ENCODE assay signal across 8 cellular contexts in genomic region chr11:819129-819931, GRCh38. TPM values are rescaled to one million over a fixed set of nuclear protein-coding genes. Genes with fewer than 3 reads are reported as not detected.
DNase-seq lines count a peak whose midpoint lies in the region; ATAC-seq and TF ChIP-seq lines count a peak whose summit lies in the region.

No MANE protein-coding gene starts in this region.

- H3K4me3 ChIP-seq in adrenal gland, result peak overlapping the region; percentile 59 to 98 (median 84)
- H3K4me3 ChIP-seq in left ventricle myocardium inferior, result peak overlapping the region; percentile 91

- DNase-seq in NCI-H1092 treated with DMSO at 0.1 percent for 48 hours (lab: John Stamatoyannopoulos, UW) (peak; percentile 84), T-helper 1 cell (peak; percentile 87 to 92 (median 90)), adrenal gland (peak; percentile 89 to 96 (median 92)), left ventricle myocardium inferior (peak; percentile 95), progenitor cell of endocrine pancreas (ENCODE audit: low spot score, unreplicated experiment) (peak; percentile 83), ureter (ENCODE audit: low spot score) (peak; percentile 95)

- H3K27ac Mint-ChIP-seq in progenitor cell of endocrine pancreas, result no peak overlapping the region

- H3K4me3 Mint-ChIP-seq in progenitor cell of endocrine pancreas (ENCODE audit: low read depth), result peak overlapping the region; percentile 77

- TF ChIP-seq POLR2A in adrenal gland (IDR thresholded peaks at IDR 0.05), result peak; percentile 79 to 95

- peaks cover 0 to 20% of the 10 kb centered on the region in 2 donors for H3K36me3 ChIP-seq in adrenal gland (replicated peaks in 1 of 2)
- peaks cover 29% of the 10 kb centered on the region for H3K36me3 ChIP-seq in left ventricle myocardium inferior

- H3K4me1 Mint-ChIP-seq in progenitor cell of endocrine pancreas (ENCODE audit: low read depth), result peaks cover 2% of the 10 kb centered on the region

- TF ChIP-seq CTCF in GM12872 (IDR thresholded peaks at IDR 0.05; ENCODE audit: insufficient read depth, low read depth, low read length) (peak; percentile 26; the same call in 1 of the 3 replicates), adrenal gland (IDR thresholded peaks at IDR 0.05) (peak in 4 of 6 experiments; percentile 25 to 52 (median 38)), left ventricle myocardium inferior (IDR thresholded peaks at IDR 0.05; ENCODE audit: borderline replicate concordance) (peak; percentile 41), progenitor cell of endocrine pancreas (IDR thresholded peaks at IDR 0.05; ENCODE audit: unreplicated experiment) (peak; percentile 26)

- peak; percentile 64 for ATAC-seq in HG02571 (IDR thresholded peaks at IDR 0.05; ENCODE audit: unreplicated experiment)

- no peaks in the 10 kb centered on the region for H3K27me3 Mint-ChIP-seq in progenitor cell of endocrine pancreas

- 0 to 1% methylated on average over 90 to 96 of the region's 96 CpGs; no CpG with 5 or more reads in 2 of the 4 donors for WGBS in adrenal gland, 4 donors

- no peaks in the 10 kb centered on the region for H3K9me3 Mint-ChIP-seq in progenitor cell of endocrine pancreas (ENCODE audit: low read depth)

- H3K27me3 ChIP-seq in adrenal gland (no peaks in the 10 kb centered on the region), left ventricle myocardium inferior (ENCODE audit: low read depth) (no peaks in the 10 kb centered on the region)

- peak overlapping the region; percentile 71 to 98 (median 96) for H3K27ac ChIP-seq in adrenal gland
- H3K27ac ChIP-seq in left ventricle myocardium inferior (replicated peaks), result peak overlapping the region; percentile 99

- H3K9me3 ChIP-seq in adrenal gland (replicated peaks in 1 of 3), result no peaks in the 10 kb centered on the region
- H3K9me3 ChIP-seq in left ventricle myocardium inferior (replicated peaks), result no peaks in the 10 kb centered on the region

- H3K36me3 Mint-ChIP-seq in progenitor cell of endocrine pancreas (ENCODE audit: insufficient read depth), result peaks cover 2% of the 10 kb centered on the region

- intact Hi-C loops in adrenal gland (cut with DNase I) (no loop called here), left ventricle myocardium inferior (cut with micrococcal nuclease) (no loop called here)

- H3K4me1 ChIP-seq in adrenal gland (replicated peaks in 1 of 2) (peaks cover 31 to 34% of the 10 kb centered on the region in 2 donors), left ventricle myocardium inferior (peaks cover 53% of the 10 kb centered on the region)

RNA-seq across cellular contexts. Expression of gene PNPLA2, which starts 0.6 kb away (rescaled TPM):
- 100 to 1,000 TPM in 4 of 8 donors, 10 to 100 TPM in 4; 75.9 to 311 (median 124) TPM for total RNA-seq in adrenal gland
- 100 to 1,000 TPM in 2 of 3 donors, 10 to 100 TPM in 1; 46.2 to 403 (median 162) TPM for polyA plus RNA-seq in adrenal gland
- 300 TPM for total RNA-seq in left ventricle myocardium inferior
- total RNA-seq in progenitor cell of endocrine pancreas, result 47.3 and 51.1 TPM in 2 replicates
- 118 TPM for total RNA-seq in ureter

RNA-seq across cellular contexts. Expression of gene CRACR2B, which starts 8.4 kb away (rescaled TPM):
- total RNA-seq in adrenal gland (10 to 100 TPM in 6 of 8 donors, 1 to 10 TPM in 2; 5.9 to 22.6 (median 15.6) TPM), left ventricle myocardium inferior (23.2 TPM), progenitor cell of endocrine pancreas (50.9 and 52.9 TPM in 2 replicates), ureter (45.8 TPM)
- polyA plus RNA-seq in adrenal gland, result 10 to 100 TPM in 2 of 3 donors, 1 to 10 TPM in 1; 1.0 to 91.3 (median 39.3) TPM

RNA-seq across cellular contexts. Expression of gene RPLP2, which starts 9.6 kb away (rescaled TPM):
- total RNA-seq in adrenal gland, result 1,000 to 10,000 TPM in 4 of 8 donors, 100 to 1,000 TPM in 4; 190 to 2,046 (median 1,187) TPM
- 1,000 to 10,000 TPM in 2 of 3 donors, 100 to 1,000 TPM in 1; 496 to 2,473 (median 1,460) TPM for polyA plus RNA-seq in adrenal gland
- 871 TPM for total RNA-seq in left ventricle myocardium inferior
- total RNA-seq in progenitor cell of endocrine pancreas, result 1,463 and 1,530 TPM in 2 replicates
- total RNA-seq in ureter, result 2,024 TPM

RNA-seq across cellular contexts. Expression of gene CD151, which starts 13.4 kb away (rescaled TPM):
- total RNA-seq in adrenal gland, result 100 to 1,000 TPM; 182 to 387 (median 330) TPM
- polyA plus RNA-seq in adrenal gland, result 100 to 1,000 TPM; 111 to 268 (median 246) TPM
- 408 TPM for total RNA-seq in left ventricle myocardium inferior
- total RNA-seq in progenitor cell of endocrine pancreas, result 154 and 160 TPM in 2 replicates
- total RNA-seq in ureter, result 241 TPM

RNA-seq across cellular contexts. Expression of gene PIDD1, which starts 14.3 kb away (rescaled TPM):
- total RNA-seq in adrenal gland (10 to 100 TPM in 4 of 8 donors, 1 to 10 TPM in 4; 5.9 to 28.8 (median 12.4) TPM), left ventricle myocardium inferior (7.1 TPM), progenitor cell of endocrine pancreas (33.3 and 35.0 TPM in 2 replicates), ureter (20.6 TPM)
- polyA plus RNA-seq in adrenal gland, result 100 to 1,000 TPM in 1 of 3 donors, 10 to 100 TPM in 1, under 1 TPM in 1; 0.93 to 110 (median 51.7) TPM

Comparison
In these comparisons a context has a peak if more than half of its experiments do, and no peak if none do; other contexts are left out.
1. Peak in every context shown above with its lines: DNase-seq, ATAC-seq, H3K4me3 ChIP-seq and H3K27ac ChIP-seq.